ENCODE assay signal across 12 cellular contexts in the genomic region with DNA sequence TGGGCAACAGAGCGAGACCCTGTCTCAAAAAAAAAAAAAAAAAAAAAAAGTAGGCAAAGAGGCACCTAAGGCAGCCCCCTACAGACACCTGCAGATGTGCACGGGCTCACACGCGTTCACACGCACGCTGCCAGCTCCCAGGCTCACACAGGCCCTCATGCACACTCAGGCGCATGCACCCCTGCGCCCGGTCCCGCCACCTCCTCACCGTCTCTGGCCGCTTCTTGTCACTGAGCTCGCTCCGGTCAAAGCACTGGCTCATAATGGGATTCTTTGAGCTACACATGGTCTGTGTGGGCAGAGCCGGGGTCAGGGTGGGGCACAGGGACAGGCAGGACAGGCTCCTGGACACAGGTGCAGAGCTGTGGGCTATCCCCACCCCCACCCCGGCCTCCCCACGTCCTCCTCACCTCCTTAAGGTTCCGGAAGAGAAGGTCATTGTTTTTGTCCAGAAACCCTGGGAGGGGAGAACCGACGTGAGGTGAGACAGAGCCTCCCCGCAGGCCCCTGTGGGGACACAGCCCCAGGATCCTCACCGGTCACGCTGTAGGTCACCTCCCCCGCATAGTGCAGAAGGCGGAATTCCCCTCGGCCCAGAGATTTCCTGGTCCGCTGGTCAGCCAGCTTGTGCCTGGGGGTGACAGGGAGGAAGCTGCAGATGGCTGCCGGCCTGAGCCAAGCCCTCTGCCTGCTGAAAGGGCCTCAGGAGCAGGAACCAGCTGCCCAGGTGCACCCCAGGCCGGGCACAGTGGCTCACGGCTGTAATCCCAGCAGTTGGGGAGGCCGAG. TPM values are rescaled to one million over a fixed set of nuclear protein-coding genes. Genes with fewer than 3 reads are reported as not detected.
A peak's percentile ranks its signal among the peaks of the same experiment; 100 is the strongest.
DNase-seq lines count a peak whose midpoint lies in the region; ATAC-seq, FAIRE-seq and TF ChIP-seq lines count a peak whose summit lies in the region.
"Had no signal": no experiment of that assay in that cellular context is flagged by ENCODE, and none has a peak within 500 bp of the region (broad histone marks: within the 10 kb centered on the region; RNA-seq: fewer than 3 reads in every experiment).

No MANE protein-coding gene starts in this region.

- H3K9ac ChIP-seq in kidney (ENCODE audit: low read length in 2 of 2), result no peak overlapping the region

- H3K27me3 ChIP-seq in DOHH2 (ENCODE audit: control insufficient read depth, low read length), result no peaks in the 10 kb centered on the region
- no peaks in the 10 kb centered on the region for H3K27me3 ChIP-seq in small intestine (ENCODE audit: control insufficient read depth in 2 of 2, insufficient read depth in 2 of 2, low read length in 2 of 2)
- H3K27me3 ChIP-seq: ascending aorta, left lung had no signal

- peak overlapping the region; percentile 14; the same call in 1 of the 2 replicates for H3K4me2 ChIP-seq in DOHH2 (ENCODE audit: low read length)

- no peaks in the 10 kb centered on the region for H3K9me3 ChIP-seq in DOHH2 (ENCODE audit: control insufficient read depth, insufficient read depth, low read length)
- H3K9me3 ChIP-seq in kidney (ENCODE audit: control insufficient read depth in 1 of 2, low read length in 2 of 2), result no peaks in the 10 kb centered on the region
- H3K9me3 ChIP-seq in small intestine (ENCODE audit: control insufficient read depth, low read depth), result no peaks in the 10 kb centered on the region
- H3K9me3 ChIP-seq: ascending aorta, left lung had no signal

- no peak for TF ChIP-seq CTCF in DOHH2 (IDR thresholded peaks at IDR 0.05; ENCODE audit: low read depth, low read length, poor library complexity, severe bottlenecking)
- TF ChIP-seq CTCF in kidney (IDR thresholded peaks at IDR 0.05; ENCODE audit: borderline replicate concordance, extremely low read depth, insufficient read depth), result no peak

- H3K36me3 ChIP-seq in DOHH2 (ENCODE audit: control insufficient read depth, low read length) (peaks cover 5% of the 10 kb centered on the region; the same call in 1 of the 2 replicates), kidney (ENCODE audit: control insufficient read depth in 1 of 2, insufficient read depth in 2 of 2, low read length in 2 of 2) (peaks cover 2 to 25% of the 10 kb centered on the region in 2 donors), small intestine (ENCODE audit: control insufficient read depth in 2 of 2, insufficient read depth in 2 of 2, low read length in 2 of 2) (peaks cover 11 to 50% of the 10 kb centered on the region in 2 donors)

- WGBS in small intestine, 3 donors, result 83 to 92% (median 85%) methylated on average over 30 to 31 of the region's 31 CpGs

- H3K4me3 ChIP-seq in DOHH2 (ENCODE audit: low read length) (no peak overlapping the region), kidney (ENCODE audit: low read length in 2 of 2) (no peak overlapping the region), small intestine (ENCODE audit: low read depth in 1 of 2, low read length in 2 of 2) (no peak overlapping the region)
- H3K4me3 ChIP-seq: ascending aorta, left lung had no signal

- H4K20me1 ChIP-seq in DOHH2 (ENCODE audit: control insufficient read depth, insufficient read depth, low read depth, low read length), result no peaks in the 10 kb centered on the region

- intact Hi-C loops in kidney (cut with DNase I), result no loop called here

- H3K27ac ChIP-seq in DOHH2 (ENCODE audit: low read depth, low read length), result no peak overlapping the region
- H3K27ac ChIP-seq in kidney (ENCODE audit: low read depth in 2 of 2, low read length in 2 of 2), result no peak overlapping the region
- no peak overlapping the region for H3K27ac ChIP-seq in small intestine (ENCODE audit: low read depth in 1 of 2, low read length in 1 of 2)

- no peaks in the 10 kb centered on the region for H3K9me2 ChIP-seq in DOHH2 (replicated peaks; ENCODE audit: control insufficient read depth, low read length)

- H3F3A ChIP-seq in DOHH2 (ENCODE audit: control insufficient read depth, insufficient read depth), result no peaks in the 10 kb centered on the region; the same call in 1 of the 2 replicates

- peak; percentile 55 for ATAC-seq in GM19438 (IDR thresholded peaks at IDR 0.05; ENCODE audit: low read depth, unreplicated experiment)
- peak; percentile 59 for ATAC-seq in HG03135 (IDR thresholded peaks at IDR 0.05; ENCODE audit: unreplicated experiment)

- FAIRE-seq in kidney (lab: Jason Lieb, UNC) (no peak), HTR-8/SVneo (lab: Jason Lieb, UNC) (no peak), small intestine (lab: Jason Lieb, UNC) (no peak)

- no peaks in the 10 kb centered on the region for H3K79me2 ChIP-seq in DOHH2 (ENCODE audit: control insufficient read depth, low read length)

- DNase-seq in kidney, result peak; percentile 90
- no peak for DNase-seq in HTR-8/SVneo (ENCODE audit: insufficient read length, low spot score)
- DNase-seq in HuH-7 (ENCODE audit: low spot score), result no peak
- DNase-seq in activated CD4-positive, alpha-beta T cell treated with anti-CD3 and anti-CD28 coated beads for 1 hour, result no peak
- DNase-seq in small intestine, result no peak
- DNase-seq: activated CD4-positive, alpha-beta memory T cell treated with anti-CD3 and anti-CD28 coated beads, Interleukin-2, amount 10 ng/mL, durations not matched to agents 7 days and 5 days; left lung; NCI-H1694 treated with DMSO at 0.1 percent for 48 hours had no signal

- H3K4me1 ChIP-seq in DOHH2 (ENCODE audit: control insufficient read depth, low read length), result peaks cover 9% of the 10 kb centered on the region
- no peaks in the 10 kb centered on the region for H3K4me1 ChIP-seq in kidney (ENCODE audit: control insufficient read depth in 1 of 2, insufficient read depth in 1 of 2, low read depth in 1 of 2, low read length in 2 of 2)
- H3K4me1 ChIP-seq in small intestine (ENCODE audit: control insufficient read depth in 2 of 2, insufficient read depth in 1 of 2, low read depth in 1 of 2, low read length in 1 of 2), result no peaks in the 10 kb centered on the region

RNA-seq across cellular contexts. Expression of a gene that starts 17.9 kb away (rescaled TPM):
- total RNA-seq in kidney, result 225 TPM
- 62.7 TPM for polyA plus RNA-seq in kidney (ENCODE audit: insufficient read depth, low read depth, low replicate concordance)
- polyA plus RNA-seq in small intestine, result 10 to 100 TPM; 51.1 to 67.1 (median 58.7) TPM

RNA-seq across cellular contexts. Expression of a gene that starts 18.6 kb away (rescaled TPM):
- 61.3 TPM for total RNA-seq in kidney
- 26.8 TPM for polyA plus RNA-seq in kidney (ENCODE audit: insufficient read depth, low read depth, low replicate concordance)
- 10 to 100 TPM; 31.2 to 42.9 (median 41.6) TPM for polyA plus RNA-seq in small intestine

RNA-seq across cellular contexts. Expression of a gene that starts 41.8 kb away (rescaled TPM):
- total RNA-seq in kidney, result 46.2 TPM
- polyA plus RNA-seq in kidney (ENCODE audit: insufficient read depth, low read depth, low replicate concordance) (36.1 TPM), small intestine (10 to 100 TPM; 21.8 to 28.1 (median 26.8) TPM)
